ENCODE assay signal across 7 cellular contexts in the genomic region with DNA sequence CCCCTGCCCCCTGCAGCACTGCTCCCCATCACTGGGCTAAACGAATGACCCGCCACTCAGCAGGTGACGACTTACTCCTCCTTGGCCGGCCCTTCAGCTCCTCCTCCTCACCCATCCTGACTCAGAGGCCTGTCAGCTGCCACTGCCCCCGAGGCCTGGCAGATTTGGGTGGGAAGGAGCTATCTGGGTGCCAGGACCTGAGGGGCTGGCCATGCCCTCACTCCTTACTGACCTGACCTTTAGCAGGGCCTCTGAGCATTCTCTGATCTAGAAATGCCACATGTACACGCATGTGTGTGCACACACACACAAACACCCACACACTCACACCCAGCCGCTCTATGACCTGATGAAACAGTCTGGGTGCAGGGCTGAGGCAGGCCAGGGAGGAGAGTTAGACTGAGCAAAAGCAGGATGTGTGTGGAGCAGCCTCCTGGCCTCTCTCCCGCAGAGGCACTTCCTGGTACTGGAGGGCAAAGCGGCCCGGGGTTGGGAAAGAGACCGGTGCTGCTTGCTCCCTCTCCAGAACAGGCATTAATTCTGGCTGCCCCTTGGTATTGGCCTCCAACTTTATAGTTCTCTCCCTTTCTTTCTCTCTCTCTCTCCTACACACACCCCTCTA.
DNase-seq lines count a peak whose midpoint lies in the region; ATAC-seq and TF ChIP-seq lines count a peak whose summit lies in the region.

No MANE protein-coding gene starts in this region.

- ATAC-seq in GM19023 (IDR thresholded peaks at IDR 0.05; ENCODE audit: unreplicated experiment), result peak; percentile 22
- ATAC-seq in HG03354 (IDR thresholded peaks at IDR 0.05; ENCODE audit: poor library complexity, severe bottlenecking, unreplicated experiment), result peak; percentile 20

- peaks cover 11% of the 10 kb centered on the region for H3K27me3 Mint-ChIP-seq in glutamatergic neuron (ENCODE audit: unreplicated experiment)

- H3K36me3 ChIP-seq in colonic mucosa, result no peaks in the 10 kb centered on the region
- no peaks in the 10 kb centered on the region for H3K36me3 ChIP-seq in mesodermal cell (ENCODE audit: control insufficient read depth, insufficient read depth, low read length)
- H3K36me3 ChIP-seq in thyroid gland, result no peaks in the 10 kb centered on the region

- no peaks in the 10 kb centered on the region for H3K9me3 ChIP-seq in colonic mucosa
- no peaks in the 10 kb centered on the region for H3K9me3 ChIP-seq in mesodermal cell (ENCODE audit: control insufficient read depth, low read length)
- H3K9me3 ChIP-seq in thyroid gland, result no peaks in the 10 kb centered on the region

- DNase-seq in T1000 (lab: John Stamatoyannopoulos, UW) (peak; percentile 62), colonic mucosa (peak; percentile 83), thyroid gland (peak; percentile 46 to 56), glutamatergic neuron (no peak)

- H3K4me1 ChIP-seq in colonic mucosa, result peaks cover 33% of the 10 kb centered on the region
- peaks cover 17% of the 10 kb centered on the region for H3K4me1 ChIP-seq in mesodermal cell (ENCODE audit: control insufficient read depth, insufficient read depth, low read length, poor library complexity, severe bottlenecking)
- peaks cover 23 to 43% of the 10 kb centered on the region in 2 donors for H3K4me1 ChIP-seq in thyroid gland

- H3K9ac ChIP-seq in colonic mucosa (ENCODE audit: low read depth in 2 of 2, low read length in 2 of 2), result peak overlapping the region; percentile 12 to 89

- peaks cover 6% of the 10 kb centered on the region for H3K36me3 Mint-ChIP-seq in glutamatergic neuron (ENCODE audit: unreplicated experiment)

- no peak overlapping the region for H3K27ac Mint-ChIP-seq in glutamatergic neuron (ENCODE audit: unreplicated experiment)

- WGBS in mesodermal cell (ENCODE audit: insufficient coverage in 2 of 2), 2 experiments, result 61 to 66% methylated on average over 6 of the region's 11 CpGs
- 56 to 60% methylated on average over 11 of the region's 11 CpGs for WGBS in thyroid gland, 2 donors

- TF ChIP-seq POLR2A in thyroid gland (IDR thresholded peaks at IDR 0.05), result no peak

- H3K4me1 Mint-ChIP-seq in glutamatergic neuron (ENCODE audit: low read depth, unreplicated experiment), result peaks cover 5% of the 10 kb centered on the region

- H3K4me3 ChIP-seq in colonic mucosa, result no peak overlapping the region
- H3K4me3 ChIP-seq in mesodermal cell (ENCODE audit: extremely low read depth, insufficient read depth, low read length, poor library complexity, severe bottlenecking), result no peak overlapping the region
- H3K4me3 ChIP-seq in thyroid gland (replicated peaks in 1 of 3), result no peak overlapping the region

- H3K27me3 ChIP-seq in colonic mucosa (no peaks in the 10 kb centered on the region), thyroid gland (no peaks in the 10 kb centered on the region)

- peak overlapping the region; percentile 97 for H3K27ac ChIP-seq in colonic mucosa
- H3K27ac ChIP-seq in mesodermal cell (ENCODE audit: low read depth, low read length, severe bottlenecking), result peak overlapping the region; percentile 45
- peak overlapping the region; percentile 82 to 93 (median 87) for H3K27ac ChIP-seq in thyroid gland

- intact Hi-C loops in colonic mucosa (cut with DNase I), result no loop called here
- intact Hi-C loops in thyroid gland (cut with DNase I), result loop anchor here (2.0 kb wide), 1 partner anchor 60 kb away; no protein-coding TSS in a partner anchor

- H3K4me3 Mint-ChIP-seq in glutamatergic neuron (ENCODE audit: unreplicated experiment), result no peak overlapping the region

- TF ChIP-seq CTCF in colonic mucosa (IDR thresholded peaks at IDR 0.05), result no peak
- no peak for TF ChIP-seq CTCF in thyroid gland (IDR thresholded peaks at IDR 0.05)
- no peak for TF ChIP-seq CTCF in glutamatergic neuron (IDR thresholded peaks at IDR 0.05; ENCODE audit: partially characterized antibody, unreplicated experiment)

- peaks cover 3% of the 10 kb centered on the region for H3K9me3 Mint-ChIP-seq in glutamatergic neuron (ENCODE audit: unreplicated experiment)

Comparison
In these comparisons a context has a peak if more than half of its experiments do, and no peak if none do; other contexts are left out.
1. H3K27ac ChIP-seq: peak in every context shown above with its lines; median percentile 97 in colonic mucosa; 87 in thyroid gland; 45 in mesodermal cell.